In genomic region chr13:98576963-98577822, GRCh38 we compare ENCODE assay signal across 1 cellular context.
TF ChIP-seq lines count a peak whose summit lies in the region.

TSS of gene STK24 (minus strand) at chr13:98577107. CDS start at chr13:98576786, 321 bp downstream.

TF ChIP-seq in HepG2, 621 proteins besides CTCF, POLR2A, EP300 and RAD21 (continued from another document and continues in another):
- no peak for TF ChIP-seq HIC2 (CRISPR knock-in tag; IDR thresholded peaks at IDR 0.05; ENCODE audit: low read depth)
- TF ChIP-seq ZNF160 (CRISPR knock-in tag; IDR thresholded peaks at IDR 0.05), result no peak
- TF ChIP-seq HNF4G (IDR thresholded peaks at IDR 0.05; ENCODE audit: borderline replicate concordance, low read depth, low read length), result no peak
- TF ChIP-seq HNF4G (CRISPR knock-in tag; IDR thresholded peaks at IDR 0.05; ENCODE audit: borderline replicate concordance, low read depth), result 0 out of 2 replicates have a peak, but pooled peaks have one; percentile 7
- no peak for TF ChIP-seq ZNF574 (CRISPR knock-in tag; IDR thresholded peaks at IDR 0.05)
- TF ChIP-seq STAT5B (CRISPR knock-in tag; IDR thresholded peaks at IDR 0.05), result no peak
- TF ChIP-seq ZNF597 (CRISPR knock-in tag; IDR thresholded peaks at IDR 0.05), result no peak
- no peak for TF ChIP-seq ZNF460 (CRISPR knock-in tag; IDR thresholded peaks at IDR 0.05; ENCODE audit: borderline replicate concordance)
- TF ChIP-seq KLF6 (CRISPR knock-in tag; IDR thresholded peaks at IDR 0.05), result no peak; the same call in 1 of the 2 replicates
- no peak for TF ChIP-seq NFKBIZ (CRISPR knock-in tag; IDR thresholded peaks at IDR 0.05)
- no peak for TF ChIP-seq TBP (CRISPR knock-in tag; IDR thresholded peaks at IDR 0.05)
- no peak for TF ChIP-seq ETS1 (CRISPR knock-in tag; IDR thresholded peaks at IDR 0.05)
- no peak; the same call in 1 of the 2 replicates for TF ChIP-seq FOXO1 (CRISPR knock-in tag; IDR thresholded peaks at IDR 0.05)
- no peak; the same call in 1 of the 2 replicates for TF ChIP-seq MYC (CRISPR knock-in tag; IDR thresholded peaks at IDR 0.05; ENCODE audit: borderline replicate concordance)
- no peak for TF ChIP-seq TOE1 (CRISPR knock-in tag; IDR thresholded peaks at IDR 0.05)
- TF ChIP-seq ZNF713 (CRISPR knock-in tag; IDR thresholded peaks at IDR 0.05), result no peak
- TF ChIP-seq KAT2B (IDR thresholded peaks at IDR 0.05; ENCODE audit: borderline replicate concordance, low read depth, low read length), result no peak
- no peak for TF ChIP-seq ZMAT5 (CRISPR knock-in tag; IDR thresholded peaks at IDR 0.05; ENCODE audit: borderline replicate concordance, low read depth)
- no peak for TF ChIP-seq PRPF4 (IDR thresholded peaks at IDR 0.05; ENCODE audit: low read depth, low read length, poor library complexity, severe bottlenecking)
- TF ChIP-seq ZGPAT (CRISPR knock-in tag; IDR thresholded peaks at IDR 0.05), result peak; percentile 28; the same call in 1 of the 2 replicates
- no peak for TF ChIP-seq TERF1 (CRISPR knock-in tag; IDR thresholded peaks at IDR 0.05)
- TF ChIP-seq SP4 (CRISPR knock-in tag; IDR thresholded peaks at IDR 0.05), result no peak
- no peak for TF ChIP-seq ZNF644 (CRISPR knock-in tag; IDR thresholded peaks at IDR 0.05; ENCODE audit: low read depth)
- TF ChIP-seq TEAD2 (CRISPR knock-in tag; IDR thresholded peaks at IDR 0.05), result no peak
- TF ChIP-seq ZNF12 (CRISPR knock-in tag; IDR thresholded peaks at IDR 0.05), result no peak
- TF ChIP-seq MAF1 (CRISPR knock-in tag; IDR thresholded peaks at IDR 0.05; ENCODE audit: borderline replicate concordance), result no peak
- no peak for TF ChIP-seq NR1H2 (CRISPR knock-in tag; IDR thresholded peaks at IDR 0.05; ENCODE audit: borderline replicate concordance, low read depth)
- no peak for TF ChIP-seq KAT8 (CRISPR knock-in tag; IDR thresholded peaks at IDR 0.05)
- peak; percentile 71; the same call in 1 of the 2 replicates for TF ChIP-seq ZBTB25 (CRISPR knock-in tag; IDR thresholded peaks at IDR 0.05)
- no peak for TF ChIP-seq ZNF749 (CRISPR knock-in tag; IDR thresholded peaks at IDR 0.05; ENCODE audit: borderline replicate concordance)
- TF ChIP-seq SRF (IDR thresholded peaks at IDR 0.05; ENCODE audit: low read depth, low read length), result no peak
- TF ChIP-seq MYNN (CRISPR knock-in tag; IDR thresholded peaks at IDR 0.05; ENCODE audit: low read depth), result no peak
- TF ChIP-seq ZBED4 (CRISPR knock-in tag; IDR thresholded peaks at IDR 0.05; ENCODE audit: borderline replicate concordance), result peak; percentile 5; the same call in 1 of the 2 replicates
- TF ChIP-seq TBX2 (CRISPR knock-in tag; IDR thresholded peaks at IDR 0.05; ENCODE audit: borderline replicate concordance), result no peak
- no peak for TF ChIP-seq TIGD3 (CRISPR knock-in tag; IDR thresholded peaks at IDR 0.05; ENCODE audit: borderline replicate concordance)
- TF ChIP-seq CBX5 (CRISPR knock-in tag; IDR thresholded peaks at IDR 0.05; ENCODE audit: borderline replicate concordance), result no peak
- TF ChIP-seq ZBTB2 (CRISPR knock-in tag; IDR thresholded peaks at IDR 0.05; ENCODE audit: low read depth), result peak; percentile 88
- no peak for TF ChIP-seq FOSL1 (CRISPR knock-in tag; IDR thresholded peaks at IDR 0.05; ENCODE audit: borderline replicate concordance)
- no peak for TF ChIP-seq ZNF784 (CRISPR knock-in tag; IDR thresholded peaks at IDR 0.05; ENCODE audit: borderline replicate concordance)
- TF ChIP-seq PLSCR1 (CRISPR knock-in tag; IDR thresholded peaks at IDR 0.05; ENCODE audit: borderline replicate concordance), result no peak
